In genomic region chr4:94480362-94480951, GRCh38 we compare ENCODE assay signal across 16 cellular contexts. TPM values are rescaled to one million over a fixed set of nuclear protein-coding genes. Genes with fewer than 3 reads are reported as not detected.
DNase-seq lines count a peak whose midpoint lies in the region; ATAC-seq and TF ChIP-seq lines count a peak whose summit lies in the region.
"Had no signal": no experiment of that assay in that cellular context is flagged by ENCODE, and none has a peak within 500 bp of the region (broad histone marks: within the 10 kb centered on the region; RNA-seq: fewer than 3 reads in every experiment).

No MANE protein-coding gene starts in this region.

- H3K4me3 ChIP-seq in GM23338 (no peak overlapping the region), right atrium auricular region (no peak overlapping the region), psoas muscle (peak overlapping the region; percentile 0), SJCRH30 (no peak overlapping the region)

- H3K27me3 ChIP-seq in GM23338 (ENCODE audit: insufficient read depth) (no peaks in the 10 kb centered on the region), right atrium auricular region (no peaks in the 10 kb centered on the region), psoas muscle (ENCODE audit: insufficient read depth in 3 of 3, low read length in 2 of 3) (no peaks in the 10 kb centered on the region), SJCRH30 (0 out of 2 replicates have a peak, but pooled peaks cover 3% of the 10 kb centered on the region)

- no peaks in the 10 kb centered on the region for H3F3A ChIP-seq in GM23338 (replicated peaks; ENCODE audit: low read depth)

- no peaks in the 10 kb centered on the region for H3K9me3 ChIP-seq in right atrium auricular region
- no peaks in the 10 kb centered on the region for H3K9me3 ChIP-seq in psoas muscle
- peaks cover 3% of the 10 kb centered on the region; the same call in 1 of the 2 replicates for H3K9me3 ChIP-seq in SJCRH30 (replicated peaks)

- no peak overlapping the region for H3K27ac ChIP-seq in GM23338 (ENCODE audit: low read depth)
- peak overlapping the region; percentile 13 to 59 for H3K27ac ChIP-seq in right atrium auricular region
- H3K27ac ChIP-seq in psoas muscle = peak overlapping the region; percentile 84
- no peak overlapping the region for H3K27ac ChIP-seq in SJCRH30

- WGBS in psoas muscle, 3 donors = 59 to 82% (median 70%) methylated on average over 2 of the region's 2 CpGs

- POLR2A ChIA-PET in activated CD8-positive, alpha-beta T cell treated with anti-CD3 and anti-CD28 coated beads for 36 hours (lab: Charles Lee) = no interaction called here

- 0 out of 2 replicates have a peak overlapping the region, but pooled peaks have one; percentile 37 for H3K27ac Mint-ChIP-seq in GM23338
- H3K27ac Mint-ChIP-seq in activated CD8-positive, alpha-beta T cell treated with anti-CD3 and anti-CD28 coated beads for 36 hours = no peak overlapping the region

- peaks cover 31% of the 10 kb centered on the region for H3K4me1 Mint-ChIP-seq in GM23338
- H3K4me1 Mint-ChIP-seq in activated CD8-positive, alpha-beta T cell treated with anti-CD3 and anti-CD28 coated beads for 36 hours (ENCODE audit: low read depth) = peaks cover 7% of the 10 kb centered on the region

- H3K4me1 ChIP-seq in GM23338 (ENCODE audit: insufficient read depth) (peaks cover 17% of the 10 kb centered on the region), right atrium auricular region (peaks cover 0 to 84% of the 10 kb centered on the region in 2 donors), psoas muscle (peaks cover 81% of the 10 kb centered on the region), SJCRH30 (no peaks in the 10 kb centered on the region)

- H2AFZ ChIP-seq in GM23338 = no peak overlapping the region

- H3K79me2 ChIP-seq in GM23338 (replicated peaks; ENCODE audit: insufficient read depth) = peaks cover 45% of the 10 kb centered on the region

- H3K9me2 ChIP-seq in GM23338 (ENCODE audit: insufficient read depth) = no peaks in the 10 kb centered on the region

- H3K36me3 ChIP-seq in GM23338 (ENCODE audit: insufficient read depth) = no peaks in the 10 kb centered on the region
- H3K36me3 ChIP-seq in right atrium auricular region = peaks cover 8% of the 10 kb centered on the region
- H3K36me3 ChIP-seq in psoas muscle (ENCODE audit: insufficient read depth in 1 of 2, low read depth in 1 of 2) = no peaks in the 10 kb centered on the region
- no peaks in the 10 kb centered on the region for H3K36me3 ChIP-seq in SJCRH30

- H3K36me3 Mint-ChIP-seq in GM23338 (ENCODE audit: low read depth) = no peaks in the 10 kb centered on the region
- H3K36me3 Mint-ChIP-seq in activated CD8-positive, alpha-beta T cell treated with anti-CD3 and anti-CD28 coated beads for 36 hours (ENCODE audit: low read depth) = no peaks in the 10 kb centered on the region

- H3K27me3 Mint-ChIP-seq in GM23338 (ENCODE audit: insufficient read depth, low read depth, poor library complexity) = peaks cover 6% of the 10 kb centered on the region
- no peaks in the 10 kb centered on the region for H3K27me3 Mint-ChIP-seq in activated CD8-positive, alpha-beta T cell treated with anti-CD3 and anti-CD28 coated beads for 36 hours

- H3K4me2 ChIP-seq in GM23338 = no peak overlapping the region

- H3K4me3 Mint-ChIP-seq in GM23338 = no peak overlapping the region
- no peak overlapping the region for H3K4me3 Mint-ChIP-seq in activated CD8-positive, alpha-beta T cell treated with anti-CD3 and anti-CD28 coated beads for 36 hours

- CTCF ChIA-PET in activated CD8-positive, alpha-beta T cell treated with anti-CD3 and anti-CD28 coated beads for 36 hours (lab: Charles Lee) = interaction anchor here (2.1 kb wide), 1 partner anchor 74 kb away, joined by 6 read pairs; no protein-coding TSS in a partner anchor

- DNase-seq in GM23338 (ENCODE audit: low spot score) (no peak), right atrium auricular region (ENCODE audit: low spot score) (no peak), psoas muscle (no peak), SJCRH30 (no peak), mucosa of gallbladder (ENCODE audit: low spot score) (no peak)
- no peak for DNase-seq in activated CD8-positive, alpha-beta T cell treated with anti-CD3 and anti-CD28 coated beads for 36 hours
- DNase-seq: activated CD4-positive, alpha-beta T cell treated with anti-CD3 and anti-CD28 coated beads for 4 hours; activated gamma-delta T cell treated with Interleukin-2 at 50 U/mL for 16 hours; anterior cingulate cortex; KG1; NCI-H1092; NCI-H524 treated with DMSO at 0.1 percent for 48 hours; nucleus accumbens; stimulated activated CD4-positive, alpha-beta T cell treated with anti-CD3 and anti-CD28 coated beads, Interleukin-2, amount 100 ng/mL, for 24 hours had no signal

- H3K9me3 Mint-ChIP-seq in GM23338 = no peaks in the 10 kb centered on the region
- H3K9me3 Mint-ChIP-seq in activated CD8-positive, alpha-beta T cell treated with anti-CD3 and anti-CD28 coated beads for 36 hours = no peaks in the 10 kb centered on the region

- ATAC-seq in GM23338 = peak; percentile 71
- ATAC-seq in SK-N-SH treated with all-trans-retinoic acid at 6 μM for 48 hours = peak; percentile 61
- peak; percentile 8 to 27 (median 18) for ATAC-seq in psoas muscle
- no peak for ATAC-seq in activated CD8-positive, alpha-beta T cell treated with anti-CD3 and anti-CD28 coated beads for 36 hours
- ATAC-seq in HG02840 (IDR thresholded peaks at IDR 0.05; ENCODE audit: low FRiP score, unreplicated experiment) = no peak

- TF ChIP-seq CTCF in GM23338 (conservative IDR thresholded peaks at IDR 0.05; ENCODE audit: low read depth in 2 of 2) = no peak
- no peak for TF ChIP-seq CTCF in right atrium auricular region (IDR thresholded peaks at IDR 0.05)
- no peak for TF ChIP-seq CTCF in psoas muscle (IDR thresholded peaks at IDR 0.05)
- TF ChIP-seq CTCF in activated CD8-positive, alpha-beta T cell treated with anti-CD3 and anti-CD28 coated beads for 36 hours (IDR thresholded peaks at IDR 0.05) = no peak

- no peaks in the 10 kb centered on the region for H4K20me1 ChIP-seq in GM23338 (replicated peaks; ENCODE audit: insufficient read depth)

- intact Hi-C loops in psoas muscle (cut with DNase I) = no loop called here
- intact Hi-C loops in activated CD8-positive, alpha-beta T cell treated with anti-CD3 and anti-CD28 coated beads for 36 hours (cut with micrococcal nuclease) = no loop called here

TF ChIP-seq in GM23338, 12 proteins besides CTCF, POLR2A, EP300 and RAD21 (continues in another document):
- TF ChIP-seq REST (IDR thresholded peaks at IDR 0.05; ENCODE audit: unreplicated experiment) = no peak

TF ChIP-seq in SK-N-SH treated with all-trans-retinoic acid at 6 μM for 48 hours, 23 proteins besides CTCF, POLR2A, EP300 and RAD21 (continues in another document):
- TF ChIP-seq OSR1 (CRISPR knock-in tag; IDR thresholded peaks at IDR 0.05) (no peak), SNAI2 (CRISPR knock-in tag; IDR thresholded peaks at IDR 0.05) (no peak), BACH2 (CRISPR knock-in tag; IDR thresholded peaks at IDR 0.05; ENCODE audit: borderline replicate concordance) (no peak), RARB (CRISPR knock-in tag; IDR thresholded peaks at IDR 0.05) (no peak), ZNF8 (CRISPR knock-in tag; IDR thresholded peaks at IDR 0.05) (no peak), TCF4 (CRISPR knock-in tag; IDR thresholded peaks at IDR 0.05; ENCODE audit: borderline replicate concordance) (no peak), ZC3H10 (CRISPR knock-in tag; IDR thresholded peaks at IDR 0.05) (no peak), CSDC2 (CRISPR knock-in tag; IDR thresholded peaks at IDR 0.05) (no peak), POU6F1 (CRISPR knock-in tag; IDR thresholded peaks at IDR 0.05; ENCODE audit: borderline replicate concordance, low read depth) (no peak), TOX (CRISPR knock-in tag; IDR thresholded peaks at IDR 0.05; ENCODE audit: borderline replicate concordance) (no peak), ZNF70 (CRISPR knock-in tag; IDR thresholded peaks at IDR 0.05) (no peak), ISL1 (CRISPR knock-in tag; IDR thresholded peaks at IDR 0.05) (no peak), ESRRG (CRISPR knock-in tag; IDR thresholded peaks at IDR 0.05) (no peak), ARNTL (CRISPR knock-in tag; IDR thresholded peaks at IDR 0.05; ENCODE audit: borderline replicate concordance, low read depth) (no peak), ZFP30 (CRISPR knock-in tag; IDR thresholded peaks at IDR 0.05) (no peak)

RNA-seq across cellular contexts. Expression of gene PDLIM5, which starts 28.7 kb away (rescaled TPM):
- total RNA-seq in GM23338 (2014; rRNA removed; shearing (Covaris generic)) = 53.0 and 79.2 TPM in 2 replicates
- polyA plus RNA-seq in GM23338 (2016; fragmentation: Nextera tagmentation; extraction: Ambion mirVana) = 45.2 and 49.1 TPM in 2 replicates
- 100 to 1,000 TPM; 598 to 841 TPM for total RNA-seq in right atrium auricular region
- total RNA-seq in psoas muscle = 100 to 1,000 TPM; 459 to 840 (median 509) TPM
- 100 to 1,000 TPM; 215 to 533 (median 426) TPM for polyA plus RNA-seq in psoas muscle
- total RNA-seq in activated CD8-positive, alpha-beta T cell treated with anti-CD3 and anti-CD28 coated beads for 36 hours = 10 to 100 TPM; 14.8 to 18.3 TPM
- total RNA-seq in SJCRH30 (2014; rRNA removed; shearing (Covaris generic)) = 31.5 and 38.9 TPM in 2 replicates
- total RNA-seq in mucosa of gallbladder = 154 TPM

Comparison
In these comparisons a context has a peak if more than half of its experiments do, and no peak if none do; other contexts are left out.
1. ATAC-seq: peak in GM23338 (single experiment), SK-N-SH treated with all-trans-retinoic acid at 6 μM for 48 hours (single experiment) and psoas muscle (4 of 4); none in activated CD8-positive, alpha-beta T cell treated with anti-CD3 and anti-CD28 coated beads for 36 hours (single experiment) and HG02840 (single experiment).
2. H3K27ac ChIP-seq: peak in right atrium auricular region (2 of 2) and psoas muscle (single experiment); none in GM23338 (single experiment) and SJCRH30 (single experiment).